1 cellular context compared by ENCODE assay signal in the genomic region with DNA sequence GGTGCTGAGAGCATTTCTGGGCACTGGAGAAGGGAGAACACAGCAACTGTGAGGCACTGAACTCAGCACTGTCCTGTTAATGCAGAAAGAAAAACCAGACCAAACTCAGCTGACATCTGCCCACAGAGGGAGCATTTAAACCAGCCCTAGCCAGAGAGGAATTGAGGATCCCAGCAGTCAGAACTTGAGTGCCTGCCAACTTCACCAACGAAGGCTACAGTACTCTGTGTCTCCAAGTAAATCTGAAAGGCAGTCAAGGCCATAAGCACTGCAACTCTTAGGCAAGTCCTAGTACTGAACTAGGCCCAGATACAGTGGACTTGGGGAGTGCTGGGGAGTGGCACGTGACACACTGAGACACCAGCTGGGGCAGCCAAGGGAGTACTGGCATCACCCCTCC.
TF ChIP-seq lines count a peak whose summit lies in the region.

No MANE protein-coding gene starts in this region.

TF ChIP-seq in HepG2, 621 proteins besides CTCF, POLR2A, EP300 and RAD21 (continued from another document):
- TF ChIP-seq PATZ1 (CRISPR knock-in tag; IDR thresholded peaks at IDR 0.05), result no peak
- no peak for TF ChIP-seq SMAD9 (CRISPR knock-in tag; IDR thresholded peaks at IDR 0.05)
- TF ChIP-seq ZBTB39 (CRISPR knock-in tag; IDR thresholded peaks at IDR 0.05), result no peak
- TF ChIP-seq YEATS2 (CRISPR knock-in tag; IDR thresholded peaks at IDR 0.05; ENCODE audit: borderline replicate concordance), result no peak
- TF ChIP-seq HOXA3 (CRISPR knock-in tag; IDR thresholded peaks at IDR 0.05), result no peak
- no peak for TF ChIP-seq ZBTB7A (CRISPR knock-in tag; IDR thresholded peaks at IDR 0.05)
- no peak for TF ChIP-seq ZNF460 (CRISPR knock-in tag; IDR thresholded peaks at IDR 0.05; ENCODE audit: borderline replicate concordance)
- TF ChIP-seq, protein P1, sequence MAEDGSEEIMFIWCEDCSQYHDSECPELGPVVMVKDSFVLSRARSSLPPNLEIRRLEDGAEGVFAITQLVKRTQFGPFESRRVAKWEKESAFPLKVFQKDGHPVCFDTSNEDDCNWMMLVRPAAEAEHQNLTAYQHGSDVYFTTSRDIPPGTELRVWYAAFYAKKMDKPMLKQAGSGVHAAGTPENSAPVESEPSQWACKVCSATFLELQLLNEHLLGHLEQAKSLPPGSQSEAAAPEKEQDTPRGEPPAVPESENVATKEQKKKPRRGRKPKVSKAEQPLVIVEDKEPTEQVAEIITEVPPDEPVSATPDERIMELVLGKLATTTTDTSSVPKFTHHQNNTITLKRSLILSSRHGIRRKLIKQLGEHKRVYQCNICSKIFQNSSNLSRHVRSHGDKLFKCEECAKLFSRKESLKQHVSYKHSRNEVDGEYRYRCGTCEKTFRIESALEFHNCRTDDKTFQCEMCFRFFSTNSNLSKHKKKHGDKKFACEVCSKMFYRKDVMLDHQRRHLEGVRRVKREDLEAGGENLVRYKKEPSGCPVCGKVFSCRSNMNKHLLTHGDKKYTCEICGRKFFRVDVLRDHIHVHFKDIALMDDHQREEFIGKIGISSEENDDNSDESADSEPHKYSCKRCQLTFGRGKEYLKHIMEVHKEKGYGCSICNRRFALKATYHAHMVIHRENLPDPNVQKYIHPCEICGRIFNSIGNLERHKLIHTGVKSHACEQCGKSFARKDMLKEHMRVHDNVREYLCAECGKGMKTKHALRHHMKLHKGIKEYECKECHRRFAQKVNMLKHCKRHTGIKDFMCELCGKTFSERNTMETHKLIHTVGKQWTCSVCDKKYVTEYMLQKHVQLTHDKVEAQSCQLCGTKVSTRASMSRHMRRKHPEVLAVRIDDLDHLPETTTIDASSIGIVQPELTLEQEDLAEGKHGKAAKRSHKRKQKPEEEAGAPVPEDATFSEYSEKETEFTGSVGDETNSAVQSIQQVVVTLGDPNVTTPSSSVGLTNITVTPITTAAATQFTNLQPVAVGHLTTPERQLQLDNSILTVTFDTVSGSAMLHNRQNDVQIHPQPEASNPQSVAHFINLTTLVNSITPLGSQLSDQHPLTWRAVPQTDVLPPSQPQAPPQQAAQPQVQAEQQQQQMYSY (CRISPR knock-in tag; IDR thresholded peaks at IDR 0.05), result no peak
- no peak for TF ChIP-seq CENPBD1 (CRISPR knock-in tag; IDR thresholded peaks at IDR 0.05; ENCODE audit: borderline replicate concordance, low read depth)
- TF ChIP-seq AFF4 (CRISPR knock-in tag; IDR thresholded peaks at IDR 0.05), result no peak
- no peak for TF ChIP-seq MAZ (IDR thresholded peaks at IDR 0.05; ENCODE audit: borderline replicate concordance, low read depth, low read length)
- TF ChIP-seq MAZ (CRISPR knock-in tag; IDR thresholded peaks at IDR 0.05; ENCODE audit: low read depth), result no peak
- TF ChIP-seq TEF (CRISPR knock-in tag; IDR thresholded peaks at IDR 0.05), result no peak
- no peak for TF ChIP-seq RELA (CRISPR knock-in tag; IDR thresholded peaks at IDR 0.05)
- no peak for TF ChIP-seq ZNF275 (CRISPR knock-in tag; IDR thresholded peaks at IDR 0.05; ENCODE audit: borderline replicate concordance)
- TF ChIP-seq SAP130 (CRISPR knock-in tag; IDR thresholded peaks at IDR 0.05; ENCODE audit: low read depth), result no peak
- TF ChIP-seq ZNF446 (CRISPR knock-in tag; IDR thresholded peaks at IDR 0.05), result no peak
- no peak for TF ChIP-seq LBX2 (CRISPR knock-in tag; IDR thresholded peaks at IDR 0.05; ENCODE audit: borderline replicate concordance)
